ENCODE assay signal across 1 cellular context in genomic region chr14:95291859-95292542, GRCh38.
TF ChIP-seq lines count a peak whose summit lies in the region.

No MANE protein-coding gene starts in this region.

TF ChIP-seq in HepG2, 621 proteins besides CTCF, POLR2A, EP300 and RAD21 (continued from another document):
- TF ChIP-seq HBP1 (CRISPR knock-in tag; IDR thresholded peaks at IDR 0.05; ENCODE audit: low read depth) (no peak), HOXA7 (CRISPR knock-in tag; IDR thresholded peaks at IDR 0.05) (no peak), THRA (CRISPR knock-in tag; IDR thresholded peaks at IDR 0.05; ENCODE audit: borderline replicate concordance) (peak; percentile 59; the same call in 1 of the 2 replicates), FOXC1 (CRISPR knock-in tag; IDR thresholded peaks at IDR 0.05; ENCODE audit: borderline replicate concordance) (no peak), RXRA (CRISPR knock-in tag; IDR thresholded peaks at IDR 0.05) (no peak; the same call in 1 of the 2 replicates), LCORL (IDR thresholded peaks at IDR 0.05) (peak; percentile 95), LCORL (CRISPR knock-in tag; IDR thresholded peaks at IDR 0.05) (no peak), ONECUT2 (CRISPR knock-in tag; IDR thresholded peaks at IDR 0.05) (peak; percentile 85; the same call in 1 of the 2 replicates), HNRNPK (IDR thresholded peaks at IDR 0.05; ENCODE audit: low read depth, low read length, poor library complexity, severe bottlenecking) (peak; percentile 94), RXRB (CRISPR knock-in tag; IDR thresholded peaks at IDR 0.05; ENCODE audit: borderline replicate concordance) (peak; percentile 50), CREB1 (IDR thresholded peaks at IDR 0.05) (no peak), CREB1 (CRISPR knock-in tag; IDR thresholded peaks at IDR 0.05) (no peak), ZBTB7B (CRISPR knock-in tag; IDR thresholded peaks at IDR 0.05) (no peak), BCLAF1 (IDR thresholded peaks at IDR 0.05) (no peak), KDM5B (CRISPR knock-in tag; IDR thresholded peaks at IDR 0.05; ENCODE audit: borderline replicate concordance) (no peak), U2AF1 (optimal IDR thresholded peaks at IDR 0.05; ENCODE audit: low read depth, low read length) (no peak), MLX (CRISPR knock-in tag; IDR thresholded peaks at IDR 0.05) (no peak), MXI1 (IDR thresholded peaks at IDR 0.05; ENCODE audit: borderline replicate concordance, low read depth, low read length) (0 out of 3 replicates have a peak, but pooled peaks have one; percentile 24), ZNF572 (CRISPR knock-in tag; IDR thresholded peaks at IDR 0.05) (no peak), GATAD2A (CRISPR knock-in tag; IDR thresholded peaks at IDR 0.05) (no peak), ATF2 (CRISPR knock-in tag; IDR thresholded peaks at IDR 0.05) (no peak), ZNF775 (CRISPR knock-in tag; IDR thresholded peaks at IDR 0.05; ENCODE audit: borderline replicate concordance) (no peak)
